Comparison of ENCODE assay signal across 22 cellular contexts in the genomic region with DNA sequence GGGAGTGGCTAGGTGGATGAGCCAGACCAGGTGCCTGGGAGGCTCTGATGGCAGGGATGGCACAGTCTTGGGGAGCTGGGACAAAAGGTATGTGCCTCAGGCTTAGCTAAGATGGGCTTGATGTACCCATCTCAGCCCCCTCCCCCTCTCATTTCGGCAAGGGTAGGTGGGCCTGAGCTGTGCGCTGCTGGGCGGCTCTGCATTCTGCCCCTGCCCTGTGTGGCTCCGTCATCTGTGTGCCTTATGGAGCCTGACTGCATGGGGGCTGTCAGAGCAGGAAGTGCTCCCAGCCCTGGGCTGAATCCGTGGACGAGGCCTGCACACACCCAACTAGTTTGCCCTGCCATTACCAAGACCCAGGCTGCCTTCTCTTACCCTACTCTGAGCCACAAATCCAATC. TPM values are rescaled to one million over a fixed set of nuclear protein-coding genes. Genes with fewer than 3 reads are reported as not detected.
DNase-seq lines count a peak whose midpoint lies in the region; ATAC-seq and TF ChIP-seq lines count a peak whose summit lies in the region.
"Had no signal": no experiment of that assay in that cellular context is flagged by ENCODE, and none has a peak within 500 bp of the region (broad histone marks: within the 10 kb centered on the region; RNA-seq: fewer than 3 reads in every experiment).

No MANE protein-coding gene starts in this region.

- DNase-seq in left ventricle myocardium superior, result peak; percentile 26
- DNase-seq in Right ventricle myocardium superior, result no peak
- DNase-seq in osteoblast (ENCODE audit: insufficient read length, low spot score, missing footprints), result peak; percentile 43
- DNase-seq: ACHN; Caco-2; CD4-positive, alpha-beta T cell; DND-41; H7; HFFc6; NCI-H1092; NCI-H1436 treated with DMSO at 0.1 percent for 48 hours; NCI-H1930; NCI-H510A; Peyer's patch; SHP77 had no signal

- H3K27me3 ChIP-seq in KMS-11 (ENCODE audit: insufficient read depth, low read depth) (no peaks in the 10 kb centered on the region), osteoblast (ENCODE audit: insufficient read depth, low read length) (no peaks in the 10 kb centered on the region)
- H3K27me3 ChIP-seq: BLaER1, Peyer's patch had no signal

- TF ChIP-seq CTCF in KMS-11 (conservative IDR thresholded peaks at IDR 0.05; ENCODE audit: low read depth, low read length) (no peak), VCaP (conservative IDR thresholded peaks at IDR 0.05) (no peak), osteoblast (IDR thresholded peaks at IDR 0.05; ENCODE audit: extremely low read depth, low read depth, low read length) (no peak)

- H3K36me3 ChIP-seq in KMS-11 (ENCODE audit: insufficient read depth), result no peaks in the 10 kb centered on the region
- H3K36me3 ChIP-seq in osteoblast (ENCODE audit: insufficient read depth, low read length), result peaks cover 30% of the 10 kb centered on the region

- no peak overlapping the region for H3K4me2 ChIP-seq in KMS-11
- no peak overlapping the region for H3K4me2 ChIP-seq in osteoblast (ENCODE audit: insufficient read depth, low read length)
- H3K4me2 ChIP-seq: BLaER1 had no signal

- no peak overlapping the region for H3K9ac ChIP-seq in KMS-11
- H3K9ac ChIP-seq: BLaER1 had no signal

- no peaks in the 10 kb centered on the region for H3K79me2 ChIP-seq in KMS-11 (ENCODE audit: insufficient read depth, low read depth)
- H3K79me2 ChIP-seq in osteoblast (ENCODE audit: insufficient read depth, low read length), result no peaks in the 10 kb centered on the region

- ATAC-seq in left ventricle myocardium superior (no peak), Right ventricle myocardium superior (ENCODE audit: poor library complexity) (no peak), HG02884 (IDR thresholded peaks at IDR 0.05; ENCODE audit: unreplicated experiment) (no peak), HG03469 (IDR thresholded peaks at IDR 0.05; ENCODE audit: unreplicated experiment) (no peak), HG02852 (IDR thresholded peaks at IDR 0.05; ENCODE audit: unreplicated experiment) (no peak)
- ATAC-seq: GM12878 had no signal

- peaks cover 81% of the 10 kb centered on the region for H3K4me1 ChIP-seq in KMS-11 (ENCODE audit: low read depth, poor library complexity, severe bottlenecking)
- H3K4me1 ChIP-seq in osteoblast (ENCODE audit: insufficient read depth, low read length), result peaks cover 19% of the 10 kb centered on the region
- H3K4me1 ChIP-seq: Caco-2, Peyer's patch had no signal

- H3K4me3 ChIP-seq in KMS-11 (IDR thresholded peaks at IDR 0.05; ENCODE audit: insufficient read depth, low read depth, low read length) (no peak overlapping the region), osteoblast (ENCODE audit: insufficient read depth, low read length) (no peak overlapping the region)
- H3K4me3 ChIP-seq: BLaER1, GM12878, Peyer's patch had no signal

- no peak overlapping the region for H2AFZ ChIP-seq in KMS-11 (ENCODE audit: low read depth)
- no peak overlapping the region for H2AFZ ChIP-seq in osteoblast (ENCODE audit: low read length)

- H3K27ac ChIP-seq in KMS-11 (peak overlapping the region; percentile 94; the same call in 1 of the 2 replicates), VCaP (0 out of 2 replicates have a peak overlapping the region, but pooled peaks have one; percentile 1), osteoblast (ENCODE audit: low read depth, low read length) (peak overlapping the region; percentile 21)
- H3K27ac ChIP-seq: BLaER1, Peyer's patch had no signal

- intact Hi-C loops in left ventricle myocardium superior (cut with micrococcal nuclease), result no loop called here
- intact Hi-C loops in Right ventricle myocardium superior (cut with DNase I), result no loop called here

- H4K20me1 ChIP-seq in KMS-11 (ENCODE audit: insufficient read depth), result no peaks in the 10 kb centered on the region
- peaks cover 4% of the 10 kb centered on the region for H4K20me1 ChIP-seq in osteoblast (ENCODE audit: insufficient read depth, low read length)
- H4K20me1 ChIP-seq: BLaER1 had no signal

- H3K9me3 ChIP-seq in osteoblast (ENCODE audit: low read depth, low read length), result no peaks in the 10 kb centered on the region
- H3K9me3 ChIP-seq: BLaER1, Caco-2, Peyer's patch had no signal

RNA-seq across cellular contexts. Expression of a gene that starts 54.7 kb away (rescaled TPM):
- total RNA-seq in left ventricle myocardium superior (205 TPM), Right ventricle myocardium superior (170 TPM), osteoblast (191 and 194 TPM in 2 replicates)

Comparison
In these comparisons a context has a peak if more than half of its experiments do, and no peak if none do; other contexts are left out.
1. H3K27ac ChIP-seq: peak in every context shown above with its lines; median percentile 94 in KMS-11; 21 in osteoblast; 1 in VCaP.